Comparison of ENCODE assay signal across 1 cellular context in genomic region chr12:76908303-76909017, GRCh38.
TF ChIP-seq lines count a peak whose summit lies in the region.

No MANE protein-coding gene starts in this region.

TF ChIP-seq in H1, 55 proteins besides CTCF, POLR2A, EP300 and RAD21 (continued from another document):
- TF ChIP-seq ATF2 (IDR thresholded peaks at IDR 0.05; ENCODE audit: low read length) (no peak), BRCA1 (IDR thresholded peaks at IDR 0.05; ENCODE audit: low read depth, low read length) (no peak), KDM1A (IDR thresholded peaks at IDR 0.05; ENCODE audit: borderline replicate concordance, low read length) (peak; percentile 14; the same call in 1 of the 2 replicates)
